In genomic region chr19:12639901-12640613, GRCh38 we compare ENCODE assay signal across 9 cellular contexts. TPM values are rescaled to one million over a fixed set of nuclear protein-coding genes. Genes with fewer than 3 reads are reported as not detected.
DNase-seq lines count a peak whose midpoint lies in the region; ATAC-seq and FAIRE-seq lines count a peak whose summit lies in the region.
"Had no signal": no experiment of that assay in that cellular context is flagged by ENCODE, and none has a peak within 500 bp of the region (broad histone marks: within the 10 kb centered on the region; RNA-seq: fewer than 3 reads in every experiment).

No MANE protein-coding gene starts in this region.

- WGBS in neuronal stem cell (ENCODE audit: extremely low coverage in 2 of 2, insufficient read length in 2 of 2, insufficient replicate concordance in 1 of 2), 2 donors = no CpG with 5 or more reads among the region's 39 CpGs

- no peak overlapping the region for H3K27ac ChIP-seq in neuronal stem cell (replicated peaks; ENCODE audit: low read length)

- peak overlapping the region in 1 of 2 donors; percentile 8 for H3K4me3 ChIP-seq in neuronal stem cell (ENCODE audit: low read length in 2 of 2)

- no peaks in the 10 kb centered on the region for H3K36me3 ChIP-seq in neuronal stem cell (replicated peaks in 1 of 2; ENCODE audit: control insufficient read depth in 2 of 2, insufficient read depth in 2 of 2, low read length in 2 of 2)

- peaks cover 41% of the 10 kb centered on the region for H3K4me1 Mint-ChIP-seq in stimulated activated naive CD8-positive, alpha-beta T cell treated with anti-CD3 and anti-CD28 coated beads, Interleukin-15, amount 100 ng/mL, for 72 hours

- FAIRE-seq in RCC 7860 (lab: Jason Lieb, UNC) (peak; percentile 36), frontal cortex (lab: Jason Lieb, UNC) (no peak)
- FAIRE-seq: endometrium had no signal

- H3K4me2 ChIP-seq in neuronal stem cell (ENCODE audit: insufficient read depth, low read length, poor library complexity, severe bottlenecking) = peak overlapping the region; percentile 52

- H2BK12ac ChIP-seq in neuronal stem cell (ENCODE audit: low read length) = no peak overlapping the region

- ATAC-seq in stimulated activated naive CD8-positive, alpha-beta T cell treated with anti-CD3 and anti-CD28 coated beads, Interleukin-15, amount 100 ng/mL, for 72 hours = peak; percentile 97

- peak overlapping the region; percentile 88 for H2AFZ ChIP-seq in neuronal stem cell (ENCODE audit: low read length)

- H3K27me3 ChIP-seq in neuronal stem cell (ENCODE audit: control insufficient read depth in 3 of 3, insufficient read depth in 3 of 3, low read depth in 1 of 3, low read length in 3 of 3) = no peaks in the 10 kb centered on the region

- H2BK5ac ChIP-seq in neuronal stem cell (ENCODE audit: low read length) = peak overlapping the region; percentile 11

- no peak overlapping the region for H3K4ac ChIP-seq in neuronal stem cell (ENCODE audit: low read length)

- peak overlapping the region; percentile 84 for H2AK5ac ChIP-seq in neuronal stem cell (ENCODE audit: low read depth, low read length)

- no peak overlapping the region for H4K91ac ChIP-seq in neuronal stem cell (ENCODE audit: low read depth, low read length, poor library complexity)

- H3K27me3 Mint-ChIP-seq in stimulated activated naive CD8-positive, alpha-beta T cell treated with anti-CD3 and anti-CD28 coated beads, Interleukin-15, amount 100 ng/mL, for 72 hours = no peaks in the 10 kb centered on the region

- peak overlapping the region; percentile 75 for H3K23ac ChIP-seq in neuronal stem cell (ENCODE audit: low read depth, low read length, poor library complexity)

- peak overlapping the region; percentile 69 for H3K18ac ChIP-seq in neuronal stem cell (ENCODE audit: low read length)

- H3K79me1 ChIP-seq in neuronal stem cell (ENCODE audit: low read depth, low read length) = no peaks in the 10 kb centered on the region

- no peaks in the 10 kb centered on the region for H3K9me3 Mint-ChIP-seq in stimulated activated naive CD8-positive, alpha-beta T cell treated with anti-CD3 and anti-CD28 coated beads, Interleukin-15, amount 100 ng/mL, for 72 hours

- no peak overlapping the region for H2BK15ac ChIP-seq in neuronal stem cell (ENCODE audit: low read length)

- peaks cover 7 to 11% of the 10 kb centered on the region in 2 donors for H3K9me3 ChIP-seq in neuronal stem cell (replicated peaks in 1 of 2; ENCODE audit: control insufficient read depth in 2 of 2, insufficient read depth in 1 of 2, low read depth in 1 of 2, low read length in 2 of 2)

- peaks cover 0 to 3% of the 10 kb centered on the region in 2 donors for H3K4me1 ChIP-seq in neuronal stem cell (ENCODE audit: control insufficient read depth in 2 of 2, insufficient read depth in 1 of 2, low read depth in 1 of 2, low read length in 2 of 2)

- no peak overlapping the region for H2BK120ac ChIP-seq in neuronal stem cell (ENCODE audit: low read depth, low read length)

- H3K9ac ChIP-seq in neuronal stem cell (ENCODE audit: low read depth, low read length, poor library complexity) = peak overlapping the region; percentile 50

- peak overlapping the region; percentile 94 for H3K14ac ChIP-seq in neuronal stem cell (ENCODE audit: low read length)

- no peak overlapping the region for H4K8ac ChIP-seq in neuronal stem cell (ENCODE audit: low read depth, low read length)

- peak overlapping the region; percentile 80 to 87 for H3K4me3 Mint-ChIP-seq in stimulated activated naive CD8-positive, alpha-beta T cell treated with anti-CD3 and anti-CD28 coated beads, Interleukin-15, amount 100 ng/mL, for 72 hours

- H3K27ac Mint-ChIP-seq in stimulated activated naive CD8-positive, alpha-beta T cell treated with anti-CD3 and anti-CD28 coated beads, Interleukin-15, amount 100 ng/mL, for 72 hours = peak overlapping the region; percentile 15 to 90

- DNase-seq in Daoy (ENCODE audit: low read depth) = peak; percentile 91
- DNase-seq in HT1080 (ENCODE audit: low read depth) = peak; percentile 66
- DNase-seq in RCC 7860 (ENCODE audit: low spot score) = peak; percentile 76
- peak; percentile 74 for DNase-seq in activated effector memory CD4-positive, alpha-beta T cell treated with Interleukin-2 at 50 U/mL for 16 hours
- peak; percentile 71 to 93 for DNase-seq in frontal cortex (ENCODE audit: low spot score in 2 of 2)
- DNase-seq in neuronal stem cell (ENCODE audit: low spot score) = peak; percentile 57
- peak; percentile 82 to 91 for DNase-seq in stimulated activated naive CD8-positive, alpha-beta T cell treated with anti-CD3 and anti-CD28 coated beads, Interleukin-15, amount 100 ng/mL, for 72 hours
- no peak for DNase-seq in SIG-M5 treated with dmso at 0.1 percent for 504 hours (lab: John Stamatoyannopoulos, UW; ENCODE audit: unreplicated experiment)

RNA-seq across cellular contexts. Expression of gene MAN2B1, which starts 26.5 kb away (rescaled TPM):
- 18.0 and 20.7 TPM in 2 replicates for total RNA-seq in Daoy (2014; rRNA removed; shearing (Covaris generic))
- 31.2 and 38.5 TPM in 2 replicates for total RNA-seq in HT1080 (2014; rRNA removed; shearing (Covaris generic))
- 52.4 and 53.4 TPM in 2 replicates for polyA plus RNA-seq in HT1080 (2015; cell fraction: cytosol; rRNA removed)
- polyA plus RNA-seq in HT1080 (2015; cell fraction: nucleus; rRNA removed) = 64.3 and 70.4 TPM in 2 replicates
- 10.6 TPM for total RNA-seq in frontal cortex
- polyA plus RNA-seq in neuronal stem cell (2013, experiment 1 of 2) = 48.1 TPM
- polyA plus RNA-seq in neuronal stem cell (2013, experiment 2 of 2) = 48.3 TPM

RNA-seq across cellular contexts. Expression of gene WDR83, which starts 26.6 kb away (rescaled TPM):
- total RNA-seq in Daoy (2014; rRNA removed; shearing (Covaris generic)) = 9.0 and 10.6 TPM in 2 replicates
- 12.5 and 18.2 TPM in 2 replicates for total RNA-seq in HT1080 (2014; rRNA removed; shearing (Covaris generic))
- 11.9 and 13.2 TPM in 2 replicates for polyA plus RNA-seq in HT1080 (2015; cell fraction: cytosol; rRNA removed)
- 11.8 and 13.5 TPM in 2 replicates for polyA plus RNA-seq in HT1080 (2015; cell fraction: nucleus; rRNA removed)
- 9.0 TPM for total RNA-seq in frontal cortex
- 11.5 TPM for polyA plus RNA-seq in neuronal stem cell (2013, experiment 1 of 2)
- 10.8 TPM for polyA plus RNA-seq in neuronal stem cell (2013, experiment 2 of 2)

RNA-seq across cellular contexts. Expression of gene ZNF791, which starts 29.3 kb away (rescaled TPM):
- 9.0 and 11.9 TPM in 2 replicates for total RNA-seq in Daoy (2014; rRNA removed; shearing (Covaris generic))
- 19.9 and 20.5 TPM in 2 replicates for total RNA-seq in HT1080 (2014; rRNA removed; shearing (Covaris generic))
- 6.9 TPM in 2 replicates for polyA plus RNA-seq in HT1080 (2015; cell fraction: cytosol; rRNA removed)
- 12.6 and 17.0 TPM in 2 replicates for polyA plus RNA-seq in HT1080 (2015; cell fraction: nucleus; rRNA removed)
- total RNA-seq in frontal cortex = 25.3 TPM
- 15.4 TPM for polyA plus RNA-seq in neuronal stem cell (2013, experiment 1 of 2)
- polyA plus RNA-seq in neuronal stem cell (2013, experiment 2 of 2) = 17.2 TPM

RNA-seq across cellular contexts. Expression of gene ZNF490, which starts 29.4 kb away (rescaled TPM):
- 3.5 and 4.5 TPM in 2 replicates for total RNA-seq in Daoy (2014; rRNA removed; shearing (Covaris generic))
- 3.4 and 7.0 TPM in 2 replicates for total RNA-seq in HT1080 (2014; rRNA removed; shearing (Covaris generic))
- 0.97 and 1.9 TPM in 2 replicates for polyA plus RNA-seq in HT1080 (2015; cell fraction: cytosol; rRNA removed)
- polyA plus RNA-seq in HT1080 (2015; cell fraction: nucleus; rRNA removed) = 1.4 and 2.2 TPM in 2 replicates
- total RNA-seq in frontal cortex = 9.4 TPM
- 3.3 TPM for polyA plus RNA-seq in neuronal stem cell (2013, experiment 1 of 2)
- 3.4 TPM for polyA plus RNA-seq in neuronal stem cell (2013, experiment 2 of 2)

RNA-seq across cellular contexts. Expression of gene DHPS, which starts 41.6 kb away (rescaled TPM):
- 105 and 132 TPM in 2 replicates for total RNA-seq in Daoy (2014; rRNA removed; shearing (Covaris generic))
- total RNA-seq in HT1080 (2014; rRNA removed; shearing (Covaris generic)) = 90.0 and 103 TPM in 2 replicates
- polyA plus RNA-seq in HT1080 (2015; cell fraction: cytosol; rRNA removed) = 91.3 and 111 TPM in 2 replicates
- polyA plus RNA-seq in HT1080 (2015; cell fraction: nucleus; rRNA removed) = 178 and 192 TPM in 2 replicates
- 92.9 TPM for total RNA-seq in frontal cortex
- 92.1 TPM for polyA plus RNA-seq in neuronal stem cell (2013, experiment 1 of 2)
- 91.6 TPM for polyA plus RNA-seq in neuronal stem cell (2013, experiment 2 of 2)
